In genomic region chr11:15594607-15595006, GRCh38 we compare ENCODE assay signal across 22 cellular contexts.
"Had no signal": no experiment of that assay in that cellular context is flagged by ENCODE, and none has a peak within 500 bp of the region (broad histone marks: within the 10 kb centered on the region; RNA-seq: fewer than 3 reads in every experiment).

No MANE protein-coding gene starts in this region.

- DNase-seq: dermis blood vessel endothelial cell; erythroblast; foreskin keratinocyte; kidney glomerular epithelial cell; mammary epithelial cell; occipital lobe; psoas muscle; retina; right lobe of liver; stimulated activated CD4-positive, alpha-beta T cell treated with anti-CD3 and anti-CD28 coated beads, Interleukin-4, amount 100 ng/mL, for 1 hour; stimulated activated CD8-positive, alpha-beta memory T cell treated with anti-CD3 and anti-CD28 coated beads, Interleukin-4, amount 100 ng/mL, for 48 hours; tibial artery; uterus had no signal

- ATAC-seq: foreskin keratinocyte; left lobe of liver; natural killer cell treated with Interleukin-12 subunit alpha and Interleukin-12 subunit beta and Interleukin-15 and Interleukin-18, amount 100 ng/mL, for 72 hours; psoas muscle; right lobe of liver; stimulated activated memory B cell treated with anti-CD40 and anti-IgM and Interleukin-4, amounts not matched to agents 10 μg/mL and 1 μg/mL and 100 μg/mL, for 72 hours had no signal

- H3K27me3 ChIP-seq: foreskin keratinocyte, hepatocyte, neural progenitor cell, right lobe of liver, tibial artery, upper lobe of left lung, uterus had no signal

- H3K4me3 ChIP-seq: hepatocyte, neural progenitor cell, psoas muscle, right lobe of liver, tibial artery, upper lobe of left lung, uterus had no signal

- FAIRE-seq: colon, endothelial cell of umbilical vein, islet of Langerhans had no signal

- H3K4me2 ChIP-seq: hepatocyte, neural progenitor cell had no signal

- H3K36me3 ChIP-seq: neural progenitor cell, right lobe of liver, tibial artery, upper lobe of left lung, uterus had no signal

- H3K27ac ChIP-seq: foreskin keratinocyte, hepatocyte, neural progenitor cell, psoas muscle, right lobe of liver, upper lobe of left lung, uterus had no signal

- H3K9me3 ChIP-seq: psoas muscle, right lobe of liver, tibial artery, upper lobe of left lung, uterus had no signal

- H3K9ac ChIP-seq: neural progenitor cell had no signal

- H3K79me2 ChIP-seq: hepatocyte had no signal

- H2AFZ ChIP-seq: hepatocyte, neural progenitor cell had no signal

- H3K4me1 ChIP-seq: foreskin keratinocyte, right lobe of liver, upper lobe of left lung had no signal
